8 cellular contexts compared by ENCODE assay signal in genomic region chr12:57590536-57590891, GRCh38. TPM values are rescaled to one million over a fixed set of nuclear protein-coding genes. Genes with fewer than 3 reads are reported as not detected.
DNase-seq lines count a peak whose midpoint lies in the region; ATAC-seq and TF ChIP-seq lines count a peak whose summit lies in the region.

No MANE protein-coding gene starts in this region.

- ATAC-seq in T-cell (replicated peaks in 1 of 4) = no peak
- no peak for ATAC-seq in gastroesophageal sphincter
- ATAC-seq in GM21360 (IDR thresholded peaks at IDR 0.05; ENCODE audit: unreplicated experiment) = no peak

- CTCF ChIA-PET in T-cell (lab: Charles Lee) = interaction anchor here in 1 of 2 donors (1.6 kb wide), 1 partner anchor 43 kb away, joined by 3 read pairs; the partner anchor contains the start of gene B4GALNT1

- peaks cover 22% of the 10 kb centered on the region for H4K20me1 ChIP-seq in smooth muscle cell (ENCODE audit: low read depth)

- H3K4me3 ChIP-seq in HAP-1 (peak overlapping the region; percentile 92), gastroesophageal sphincter (peak overlapping the region; percentile 53 to 96), smooth muscle cell (peak overlapping the region; percentile 88)

- no peaks in the 10 kb centered on the region for H3K36me3 ChIP-seq in HAP-1 (replicated peaks)
- peaks cover 0 to 18% of the 10 kb centered on the region in 2 donors for H3K36me3 ChIP-seq in gastroesophageal sphincter
- no peaks in the 10 kb centered on the region for H3K36me3 ChIP-seq in smooth muscle cell (ENCODE audit: low read depth)

- peak overlapping the region; percentile 86 for H3K27ac Mint-ChIP-seq in T-cell

- TF ChIP-seq CTCF in gastroesophageal sphincter (IDR thresholded peaks at IDR 0.05) = no peak
- no peak for TF ChIP-seq CTCF in smooth muscle cell (IDR thresholded peaks at IDR 0.05; ENCODE audit: borderline replicate concordance, insufficient read depth, poor library complexity, severe bottlenecking)

- H3K4me1 ChIP-seq in HAP-1 (peaks cover 15% of the 10 kb centered on the region), gastroesophageal sphincter (peaks cover 0 to 31% (median 6%) of the 10 kb centered on the region in 3 donors), smooth muscle cell (ENCODE audit: low read depth) (peaks cover 11% of the 10 kb centered on the region)

- peak overlapping the region; percentile 59 for H3K9ac ChIP-seq in smooth muscle cell (ENCODE audit: low read depth)

- no peaks in the 10 kb centered on the region for H3F3A ChIP-seq in smooth muscle cell (ENCODE audit: low read depth)

- DNase-seq in HAP-1 (ENCODE audit: low spot score in 2 of 2) = no peak
- no peak for DNase-seq in T-cell
- no peak for DNase-seq in smooth muscle cell (lab: John Stamatoyannopoulos, UW; ENCODE audit: unreplicated experiment)
- no peak for DNase-seq in NCI-H187 (lab: John Stamatoyannopoulos, UW)
- no peak for DNase-seq in stimulated activated CD4-positive, alpha-beta T cell treated with anti-CD3 and anti-CD28 coated beads, Interleukin-2, amount 100 ng/mL, for 48 hours
- DNase-seq in AG20443 (ENCODE audit: low spot score) = no peak

- H3K27ac ChIP-seq in gastroesophageal sphincter (peak overlapping the region; percentile 8 to 87 (median 84)), smooth muscle cell (ENCODE audit: low read depth) (no peak overlapping the region)

- no peak for TF ChIP-seq POLR2A in gastroesophageal sphincter (IDR thresholded peaks at IDR 0.05)

- peak overlapping the region; percentile 85 to 87 (median 85) for H3K4me3 Mint-ChIP-seq in T-cell

- peaks cover 25 to 30% (median 28%) of the 10 kb centered on the region in 3 donors for H3K4me1 Mint-ChIP-seq in T-cell

- peak overlapping the region; percentile 98 for H2AFZ ChIP-seq in smooth muscle cell (ENCODE audit: low read depth)

- in situ Hi-C loops in HAP-1 (cut with MboI; ENCODE audit: low sequenced_read_pairs) = no loop called here

- H3K36me3 Mint-ChIP-seq in T-cell = peaks cover 5% of the 10 kb centered on the region

- 13 to 15% methylated on average over 2 to 3 of the region's 4 CpGs for WGBS in gastroesophageal sphincter (ENCODE audit: low coverage in 1 of 2), 2 donors
- WGBS in smooth muscle cell (ENCODE audit: low lambda C conversion rate) = 18% methylated on average over 4 of the region's 4 CpGs

- H3K79me2 ChIP-seq in smooth muscle cell (ENCODE audit: low read depth) = peaks cover 8% of the 10 kb centered on the region

- H3K9me3 ChIP-seq in HAP-1 (peaks cover 4% of the 10 kb centered on the region; the same call in 1 of the 2 replicates), gastroesophageal sphincter (no peaks in the 10 kb centered on the region), smooth muscle cell (replicated peaks; ENCODE audit: low read depth) (no peaks in the 10 kb centered on the region)

- peaks cover 0 to 3% of the 10 kb centered on the region in 2 donors for H3K27me3 Mint-ChIP-seq in T-cell

- TF ChIP-seq EP300 in gastroesophageal sphincter (IDR thresholded peaks at IDR 0.05) = no peak

- H3K9me3 Mint-ChIP-seq in T-cell = no peaks in the 10 kb centered on the region

- peaks cover 6% of the 10 kb centered on the region; the same call in 1 of the 2 replicates for H3K27me3 ChIP-seq in HAP-1 (ENCODE audit: low read depth)
- H3K27me3 ChIP-seq in gastroesophageal sphincter = no peaks in the 10 kb centered on the region
- H3K27me3 ChIP-seq in smooth muscle cell (ENCODE audit: low read depth) = peaks cover 10% of the 10 kb centered on the region

- peak overlapping the region; percentile 96 for H3K4me2 ChIP-seq in smooth muscle cell

- POLR2A ChIA-PET in T-cell (lab: Charles Lee) = no interaction called here

RNA-seq across cellular contexts. Expression of gene PIP4K2C, which starts 0.5 kb away (rescaled TPM):
- total RNA-seq in T-cell = 10 to 100 TPM; 21.7 to 30.9 (median 27.9) TPM
- 10 to 100 TPM; 21.7 to 38.7 (median 33.1) TPM for total RNA-seq in gastroesophageal sphincter
- 39.5 and 53.8 TPM in 2 replicates for total RNA-seq in smooth muscle cell
- polyA plus RNA-seq in smooth muscle cell = 33.3 and 41.1 TPM in 2 replicates

RNA-seq across cellular contexts. Expression of gene DTX3, which starts 14.1 kb away (rescaled TPM):
- total RNA-seq in T-cell (10 to 100 TPM; 27.1 to 37.2 (median 30.4) TPM), gastroesophageal sphincter (10 to 100 TPM; 34.6 to 70.2 (median 53.2) TPM), smooth muscle cell (28.9 and 29.4 TPM in 2 replicates)
- polyA plus RNA-seq in smooth muscle cell = 43.0 and 48.2 TPM in 2 replicates

RNA-seq across cellular contexts. Expression of gene ARHGEF25, which starts 20.7 kb away (rescaled TPM):
- 1 to 10 TPM in 1 of 5 donors, under 1 TPM in 4; 0.67 to 1.4 (median 0.84) TPM for total RNA-seq in T-cell
- total RNA-seq in gastroesophageal sphincter = 100 to 1,000 TPM; 116 to 140 (median 128) TPM
- total RNA-seq in smooth muscle cell = 13.9 and 18.5 TPM in 2 replicates
- polyA plus RNA-seq in smooth muscle cell = 1.5 and 3.8 TPM in 2 replicates

RNA-seq across cellular contexts. Expression of gene KIF5A, which starts 40.7 kb away (rescaled TPM):
- total RNA-seq in T-cell = 1 to 10 TPM in 2 of 5 donors, under 1 TPM in 3; 0.83 to 1.8 (median 0.92) TPM
- 1 to 10 TPM in 3 of 4 donors, under 1 TPM in 1; 0.89 to 4.7 (median 1.6) TPM for total RNA-seq in gastroesophageal sphincter
- 2.2 and 2.8 TPM in 2 replicates for total RNA-seq in smooth muscle cell
- 0.34 and 0.53 TPM in 2 replicates for polyA plus RNA-seq in smooth muscle cell

RNA-seq across cellular contexts. Expression of gene B4GALNT1, which starts 42.5 kb away (rescaled TPM):
- total RNA-seq in T-cell = under 1 TPM in 3 of 5 donors, not detected in 2; 0.16 to 0.54 (median 0.26) TPM
- total RNA-seq in gastroesophageal sphincter = 10 to 100 TPM in 1 of 4 donors, 1 to 10 TPM in 3; 2.3 to 10.1 (median 5.0) TPM
- total RNA-seq in smooth muscle cell = 1.7 and 1.8 TPM in 2 replicates
- 2.1 and 5.6 TPM in 2 replicates for polyA plus RNA-seq in smooth muscle cell
